ENCODE assay signal across 7 cellular contexts in genomic region chr12:68470664-68471328, GRCh38.
"Had no signal": no experiment of that assay in that cellular context is flagged by ENCODE, and none has a peak within 500 bp of the region (broad histone marks: within the 10 kb centered on the region; RNA-seq: fewer than 3 reads in every experiment).

No MANE protein-coding gene starts in this region.

- DNase-seq: H9, HCEC 1CT, HFFc6 had no signal

- H3K4me3 ChIP-seq: GM23338 had no signal

- ATAC-seq: GM23338, HepG2 had no signal

- H3K27me3 Mint-ChIP-seq: IgD-negative memory B cell had no signal

- H3K9me3 Mint-ChIP-seq: GM23338, H9, HFFc6, IgD-negative memory B cell had no signal

- H3K36me3 Mint-ChIP-seq: IgD-negative memory B cell had no signal

- H3K4me3 Mint-ChIP-seq: GM23338, H9, HFFc6 had no signal

- H3K27ac ChIP-seq: HL-60 had no signal

- H3K27ac Mint-ChIP-seq: GM23338, H9, HFFc6 had no signal
